18 cellular contexts compared by ENCODE assay signal in the genomic region with DNA sequence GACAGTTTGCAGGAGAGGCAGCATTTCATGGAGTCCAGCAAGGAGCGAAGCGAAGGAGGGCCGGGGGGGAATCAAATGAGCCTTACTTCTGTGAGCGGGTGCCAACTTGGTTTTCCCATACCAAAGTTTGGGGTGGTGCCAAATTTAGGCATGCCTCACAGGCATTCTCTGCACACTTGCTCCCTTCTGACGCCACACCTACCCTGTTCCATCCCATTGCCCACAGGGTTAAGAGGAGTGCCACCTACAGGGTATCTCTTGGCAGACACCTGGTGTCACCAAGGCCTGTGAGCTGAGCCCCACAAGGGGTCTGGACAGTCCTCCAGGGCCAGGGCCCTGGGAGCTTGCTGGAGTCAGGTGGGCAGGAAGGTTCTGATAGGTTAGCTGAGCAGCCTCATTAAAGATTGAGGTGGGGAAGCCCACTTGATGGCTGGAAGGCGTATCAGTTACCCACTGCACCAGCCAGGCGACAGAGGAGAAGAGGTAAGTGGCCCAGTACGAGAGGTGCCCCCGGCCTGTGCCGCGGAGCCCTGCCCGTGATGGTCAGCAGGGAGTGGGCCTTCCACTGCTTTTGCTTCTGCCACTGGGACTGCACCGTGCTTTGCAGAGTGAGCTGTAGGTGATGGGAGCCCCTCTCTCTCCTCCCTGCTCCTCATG. TPM values are rescaled to one million over a fixed set of nuclear protein-coding genes. Genes with fewer than 3 reads are reported as not detected.
DNase-seq lines count a peak whose midpoint lies in the region; ATAC-seq and TF ChIP-seq lines count a peak whose summit lies in the region.
"Had no signal": no experiment of that assay in that cellular context is flagged by ENCODE, and none has a peak within 500 bp of the region (broad histone marks: within the 10 kb centered on the region; RNA-seq: fewer than 3 reads in every experiment).

No MANE protein-coding gene starts in this region.

- no peaks in the 10 kb centered on the region for H3K27me3 Mint-ChIP-seq in CD8-positive, alpha-beta T cell (ENCODE audit: low read depth)
- H3K27me3 Mint-ChIP-seq in natural killer cell treated with Interleukin-12 subunit alpha and Interleukin-12 subunit beta and Interleukin-15 and Interleukin-18, amount 100 ng/mL, for 72 hours, result no peaks in the 10 kb centered on the region
- H3K27me3 Mint-ChIP-seq in Caco-2 (ENCODE audit: insufficient read depth, unreplicated experiment), result no peaks in the 10 kb centered on the region

- H3K4me3 Mint-ChIP-seq in CD8-positive, alpha-beta T cell, result no peak overlapping the region
- H3K4me3 Mint-ChIP-seq in natural killer cell treated with Interleukin-12 subunit alpha and Interleukin-12 subunit beta and Interleukin-15 and Interleukin-18, amount 100 ng/mL, for 72 hours, result no peak overlapping the region
- no peak overlapping the region for H3K4me3 Mint-ChIP-seq in Caco-2 (ENCODE audit: unreplicated experiment)

- peaks cover 87% of the 10 kb centered on the region for H3K36me3 ChIP-seq in CD8-positive, alpha-beta T cell (ENCODE audit: insufficient read depth, low read length)
- H3K36me3 ChIP-seq in H7 (replicated peaks; ENCODE audit: control insufficient read depth, insufficient read depth, low read length) (no peaks in the 10 kb centered on the region), Caco-2 (ENCODE audit: control insufficient read depth, insufficient read depth, low read length) (no peaks in the 10 kb centered on the region)
- H3K36me3 ChIP-seq: ovary, Peyer's patch, sigmoid colon had no signal

- no peak overlapping the region for H3K27ac ChIP-seq in CD8-positive, alpha-beta T cell (ENCODE audit: low read depth, low read length)
- peak overlapping the region; percentile 98 for H3K27ac ChIP-seq in caudate nucleus (ENCODE audit: low read depth, low read length)
- H3K27ac ChIP-seq: esophagus muscularis mucosa, ovary, Peyer's patch, sigmoid colon, SK-N-MC had no signal

- no peaks in the 10 kb centered on the region for H3K9me3 Mint-ChIP-seq in CD8-positive, alpha-beta T cell
- no peaks in the 10 kb centered on the region for H3K9me3 Mint-ChIP-seq in natural killer cell treated with Interleukin-12 subunit alpha and Interleukin-12 subunit beta and Interleukin-15 and Interleukin-18, amount 100 ng/mL, for 72 hours
- H3K9me3 Mint-ChIP-seq in Caco-2 (ENCODE audit: unreplicated experiment), result no peaks in the 10 kb centered on the region

- no peaks in the 10 kb centered on the region for H3K27me3 ChIP-seq in CD8-positive, alpha-beta T cell (ENCODE audit: insufficient read depth, low read length)
- H3K27me3 ChIP-seq in H7 (ENCODE audit: control insufficient read depth, insufficient read depth, low read length), result no peaks in the 10 kb centered on the region
- no peaks in the 10 kb centered on the region for H3K27me3 ChIP-seq in Caco-2 (replicated peaks; ENCODE audit: control insufficient read depth, insufficient read depth, low read length)
- H3K27me3 ChIP-seq: esophagus muscularis mucosa, ovary, Peyer's patch, sigmoid colon had no signal

- no peaks in the 10 kb centered on the region for H3K9me3 ChIP-seq in CD8-positive, alpha-beta T cell (ENCODE audit: low read length)
- no peaks in the 10 kb centered on the region for H3K9me3 ChIP-seq in Caco-2
- H3K9me3 ChIP-seq: esophagus muscularis mucosa, ovary, Peyer's patch, sigmoid colon had no signal

- CTCF ChIA-PET in CD8-positive, alpha-beta T cell (lab: Charles Lee), result interaction anchor here (1.4 to 31.7 kb wide), 3 partner anchors 10 to 132 kb away, joined by 4 to 1143 read pairs (median 5); a partner anchor contains a TSS
- CTCF ChIA-PET in Caco-2 (lab: Charles Lee), result no interaction called here

- no peak for TF ChIP-seq CTCF in CD8-positive, alpha-beta T cell (IDR thresholded peaks at IDR 0.05)
- TF ChIP-seq CTCF in Caco-2 (IDR thresholded peaks at IDR 0.05; ENCODE audit: insufficient read depth in 1 of 2, low read depth in 1 of 2, low read length in 1 of 2, severe bottlenecking in 1 of 2, unreplicated experiment in 1 of 2), result no peak

- BruUV-seq in Caco-2 (replicated peaks; lab: Mats Ljungman, UMichigan), result no TSS peak

- peak overlapping the region; percentile 91 for H3K27ac Mint-ChIP-seq in CD8-positive, alpha-beta T cell
- H3K27ac Mint-ChIP-seq in natural killer cell treated with Interleukin-12 subunit alpha and Interleukin-12 subunit beta and Interleukin-15 and Interleukin-18, amount 100 ng/mL, for 72 hours, result peak overlapping the region; percentile 18 to 85
- H3K27ac Mint-ChIP-seq in Caco-2 (ENCODE audit: unreplicated experiment), result no peak overlapping the region

- no peak for ATAC-seq in CD8-positive, alpha-beta T cell
- ATAC-seq in natural killer cell treated with Interleukin-12 subunit alpha and Interleukin-12 subunit beta and Interleukin-15 and Interleukin-18, amount 100 ng/mL, for 72 hours, result no peak
- ATAC-seq in GM19455 (IDR thresholded peaks at IDR 0.05; ENCODE audit: unreplicated experiment) (no peak), HG03354 (IDR thresholded peaks at IDR 0.05; ENCODE audit: poor library complexity, severe bottlenecking, unreplicated experiment) (no peak)

- no peak for DNase-seq in CD8-positive, alpha-beta T cell
- DNase-seq in H7, result peak; percentile 41
- no peak for DNase-seq in caudate nucleus (lab: John Stamatoyannopoulos, UW)
- no peak for DNase-seq in natural killer cell treated with Interleukin-12 subunit alpha and Interleukin-12 subunit beta and Interleukin-15 and Interleukin-18, amount 100 ng/mL, for 72 hours (ENCODE audit: low spot score)
- DNase-seq in Caco-2, result no peak
- DNase-seq: activated CD4-positive, alpha-beta T cell treated with anti-CD3 and anti-CD28 coated beads for 1 hour; AML-193; Kasumi-1; NCI-H1092 treated with DMSO at 0.1 percent for 48 hours; ovary; Peyer's patch; sigmoid colon; T1000 had no signal

- H3K4me1 Mint-ChIP-seq in CD8-positive, alpha-beta T cell (ENCODE audit: low read depth), result peaks cover 49% of the 10 kb centered on the region
- H3K4me1 Mint-ChIP-seq in natural killer cell treated with Interleukin-12 subunit alpha and Interleukin-12 subunit beta and Interleukin-15 and Interleukin-18, amount 100 ng/mL, for 72 hours (ENCODE audit: low read depth in 2 of 2), result peaks cover 34 to 41% of the 10 kb centered on the region in 2 donors
- peaks cover 16% of the 10 kb centered on the region for H3K4me1 Mint-ChIP-seq in Caco-2 (ENCODE audit: low read depth, unreplicated experiment)

- POLR2A ChIA-PET in CD8-positive, alpha-beta T cell (lab: Charles Lee), result interaction anchor here (0.6 to 34.9 kb wide), 3 partner anchors 21 to 109 kb away, joined by 3 to 700 read pairs (median 4); a partner anchor contains a TSS
- POLR2A ChIA-PET in Caco-2 (lab: Charles Lee), result no interaction called here

- H3K36me3 Mint-ChIP-seq in CD8-positive, alpha-beta T cell, result peaks cover 91% of the 10 kb centered on the region
- H3K36me3 Mint-ChIP-seq in natural killer cell treated with Interleukin-12 subunit alpha and Interleukin-12 subunit beta and Interleukin-15 and Interleukin-18, amount 100 ng/mL, for 72 hours, result no peaks in the 10 kb centered on the region
- H3K36me3 Mint-ChIP-seq in Caco-2 (ENCODE audit: insufficient read depth, unreplicated experiment), result no peaks in the 10 kb centered on the region

- intact Hi-C loops in CD8-positive, alpha-beta T cell (cut with DNase I, micrococcal nuclease), result loop anchor here in 1 of 2 experiments (5.0 kb wide), 1 partner anchor 33 kb away; no protein-coding TSS in a partner anchor
- intact Hi-C loops in Caco-2 (cut with micrococcal nuclease; ENCODE audit: unreplicated experiment), result no loop called here

- peaks cover 30% of the 10 kb centered on the region for H3K4me1 ChIP-seq in CD8-positive, alpha-beta T cell (ENCODE audit: insufficient read depth, low read length)
- no peaks in the 10 kb centered on the region for H3K4me1 ChIP-seq in Caco-2
- H3K4me1 ChIP-seq: esophagus muscularis mucosa, Peyer's patch had no signal

- H3K4me3 ChIP-seq in CD8-positive, alpha-beta T cell (ENCODE audit: low read depth, low read length), result no peak overlapping the region
- no peak overlapping the region for H3K4me3 ChIP-seq in H7 (ENCODE audit: insufficient read depth, low read depth, low read length)
- no peak overlapping the region for H3K4me3 ChIP-seq in Caco-2 (ENCODE audit: low read depth, low read length)
- H3K4me3 ChIP-seq: esophagus muscularis mucosa, ovary, Peyer's patch, sigmoid colon, SK-N-MC had no signal

RNA-seq across cellular contexts. Expression of a gene that starts 45.2 kb away (rescaled TPM):
- total RNA-seq in CD8-positive, alpha-beta T cell, result under 1 TPM; 0.22 to 0.60 TPM
- not detected in 2 replicates for total RNA-seq in H7 (2014; rRNA removed; shearing (Covaris generic))
- under 1 TPM in 1 of 2 donors, not detected in 1; 0.33 TPM for total RNA-seq in natural killer cell treated with Interleukin-12 subunit alpha and Interleukin-12 subunit beta and Interleukin-15 and Interleukin-18, amount 100 ng/mL, for 72 hours
- total RNA-seq in Caco-2 (2022), result 3.8 and 5.1 TPM in 2 replicates
- total RNA-seq: HT1080 had no signal

RNA-seq across cellular contexts. Expression of a gene that starts 49.0 kb away (rescaled TPM):
- 100 to 1,000 TPM; 573 to 578 TPM for total RNA-seq in CD8-positive, alpha-beta T cell
- total RNA-seq in H7 (2014; rRNA removed; shearing (Covaris generic)), result 35.9 and 38.9 TPM in 2 replicates
- total RNA-seq in natural killer cell treated with Interleukin-12 subunit alpha and Interleukin-12 subunit beta and Interleukin-15 and Interleukin-18, amount 100 ng/mL, for 72 hours, result 100 to 1,000 TPM; 109 to 232 TPM
- total RNA-seq in Caco-2 (2022), result 14.2 and 16.4 TPM in 2 replicates
